11 cellular contexts compared by ENCODE assay signal in genomic region chr14:90545966-90546751, GRCh38.
DNase-seq lines count a peak whose midpoint lies in the region; ATAC-seq and TF ChIP-seq lines count a peak whose summit lies in the region.
"Had no signal": no experiment of that assay in that cellular context is flagged by ENCODE, and none has a peak within 500 bp of the region (broad histone marks: within the 10 kb centered on the region; RNA-seq: fewer than 3 reads in every experiment).

No MANE protein-coding gene starts in this region.

- H3K36me3 Mint-ChIP-seq in endodermal cell (ENCODE audit: low read depth): peaks cover 7% of the 10 kb centered on the region
- H3K36me3 Mint-ChIP-seq: naive thymus-derived CD8-positive, alpha-beta T cell had no signal

- H3K4me3 ChIP-seq in endodermal cell (ENCODE audit: low read length): no peak overlapping the region
- H3K4me3 ChIP-seq in muscle layer of colon (ENCODE audit: low read depth in 1 of 2, low read length in 2 of 2): no peak overlapping the region
- H3K4me3 ChIP-seq in stomach smooth muscle (ENCODE audit: low read length in 2 of 2): peak overlapping the region in 1 of 2 donors; percentile 40

- DNase-seq in NCI-H446 (lab: John Stamatoyannopoulos, UW): peak; percentile 89 to 95
- no peak for DNase-seq in endodermal cell
- DNase-seq in activated naive CD4-positive, alpha-beta T cell treated with anti-CD3 and anti-CD28 coated beads, Interleukin-2, amount 50 U/mL, for 16 hours: no peak
- DNase-seq in stimulated activated CD4-positive, alpha-beta T cell treated with anti-CD3 and anti-CD28 coated beads, Interleukin-4, amount 100 ng/mL, for 1 hour: no peak
- no peak for DNase-seq in stimulated activated CD4-positive, alpha-beta T cell treated with anti-CD3 and anti-CD28 coated beads, Interleukin-1b, Interleukin-23, amount 100 ng/mL, for 48 hours
- DNase-seq: naive thymus-derived CD8-positive, alpha-beta T cell; OCI-M1; T-helper 9 cell had no signal

- no peak overlapping the region for H3K27ac Mint-ChIP-seq in endodermal cell

- H3K4me1 ChIP-seq in endodermal cell (ENCODE audit: control insufficient read depth, insufficient read depth, low read length) (peaks cover 4% of the 10 kb centered on the region), muscle layer of colon (ENCODE audit: insufficient read depth, low read length) (peaks cover 66% of the 10 kb centered on the region), stomach smooth muscle (ENCODE audit: control insufficient read depth, insufficient read depth, low read length) (peaks cover 55% of the 10 kb centered on the region)

- H3K27me3 ChIP-seq in endodermal cell (ENCODE audit: control insufficient read depth, insufficient read depth, low read length, poor library complexity, severe bottlenecking) (no peaks in the 10 kb centered on the region), muscle layer of colon (ENCODE audit: control insufficient read depth in 1 of 2, insufficient read depth in 2 of 2, low read length in 2 of 2) (no peaks in the 10 kb centered on the region), stomach smooth muscle (ENCODE audit: control insufficient read depth in 1 of 2, insufficient read depth in 2 of 2, low read length in 2 of 2) (no peaks in the 10 kb centered on the region)

- H3K27me3 Mint-ChIP-seq in endodermal cell (ENCODE audit: insufficient read depth): no peaks in the 10 kb centered on the region
- H3K27me3 Mint-ChIP-seq: naive thymus-derived CD8-positive, alpha-beta T cell had no signal

- no peak overlapping the region for H3K4me3 Mint-ChIP-seq in endodermal cell
- H3K4me3 Mint-ChIP-seq: naive thymus-derived CD8-positive, alpha-beta T cell had no signal

- no peaks in the 10 kb centered on the region for H3K36me3 ChIP-seq in endodermal cell (ENCODE audit: control insufficient read depth, insufficient read depth, low read length)
- H3K36me3 ChIP-seq in muscle layer of colon (ENCODE audit: insufficient read depth, low read length): peaks cover under 1% of the 10 kb centered on the region
- H3K36me3 ChIP-seq in stomach smooth muscle (ENCODE audit: control insufficient read depth in 2 of 2, insufficient read depth in 2 of 2, low read length in 2 of 2): peaks cover under 1 to 2% of the 10 kb centered on the region in 2 donors

- peaks cover 18% of the 10 kb centered on the region for H3K4me1 Mint-ChIP-seq in endodermal cell
- H3K4me1 Mint-ChIP-seq: naive thymus-derived CD8-positive, alpha-beta T cell had no signal

- peaks cover 11% of the 10 kb centered on the region for H3K9me3 ChIP-seq in endodermal cell (ENCODE audit: control insufficient read depth, low read length)
- no peaks in the 10 kb centered on the region for H3K9me3 ChIP-seq in muscle layer of colon (ENCODE audit: low read length)
- H3K9me3 ChIP-seq in stomach smooth muscle (ENCODE audit: control insufficient read depth in 2 of 2, low read length in 2 of 2): no peaks in the 10 kb centered on the region

- peak overlapping the region; percentile 51 for H3K27ac ChIP-seq in endodermal cell (ENCODE audit: low read depth, low read length)
- H3K27ac ChIP-seq in muscle layer of colon (ENCODE audit: low read depth, low read length): peak overlapping the region; percentile 71
- H3K27ac ChIP-seq in stomach smooth muscle (ENCODE audit: low read length): peak overlapping the region; percentile 93

- H3K9ac ChIP-seq in endodermal cell (ENCODE audit: extremely low read depth, low read length, poor library complexity, severe bottlenecking) (no peak overlapping the region), muscle layer of colon (ENCODE audit: low read length) (no peak overlapping the region), stomach smooth muscle (ENCODE audit: low read length in 2 of 2) (peak overlapping the region; percentile 31 to 73)

- H3K9me3 Mint-ChIP-seq in endodermal cell: peaks cover 12% of the 10 kb centered on the region

- WGBS in endodermal cell (ENCODE audit: insufficient coverage in 1 of 2, insufficient read length in 1 of 2), 2 experiments: 85 to 94% methylated on average over 4 to 10 of the region's 10 CpGs

- no peak for TF ChIP-seq CTCF in endodermal cell (conservative IDR thresholded peaks at IDR 0.05)

- ATAC-seq in GM21786 (IDR thresholded peaks at IDR 0.05; ENCODE audit: unreplicated experiment): no peak
- ATAC-seq: naive thymus-derived CD8-positive, alpha-beta T cell had no signal

Comparison
In these comparisons a context has a peak if more than half of its experiments do, and no peak if none do; other contexts are left out.
1. DNase-seq: peak in NCI-H446 (2 of 2); none in endodermal cell (single experiment), activated naive CD4-positive, alpha-beta T cell treated with anti-CD3 and anti-CD28 coated beads, Interleukin-2, amount 50 U/mL, for 16 hours (single experiment), stimulated activated CD4-positive, alpha-beta T cell treated with anti-CD3 and anti-CD28 coated beads, Interleukin-4, amount 100 ng/mL, for 1 hour (single experiment) and stimulated activated CD4-positive, alpha-beta T cell treated with anti-CD3 and anti-CD28 coated beads, Interleukin-1b, Interleukin-23, amount 100 ng/mL, for 48 hours (single experiment).
2. H3K9ac ChIP-seq: peak in stomach smooth muscle (2 of 2); none in endodermal cell (single experiment) and muscle layer of colon (single experiment).
3. Peak in every context shown above with its lines, with median percentiles within 50 percentile points of each other: H3K27ac ChIP-seq.